ENCODE assay signal across 19 cellular contexts in genomic region chr2:75788154-75788553, GRCh38.
A peak's percentile ranks its signal among the peaks of the same experiment; 100 is the strongest.
DNase-seq lines count a peak whose midpoint lies in the region; ATAC-seq lines count a peak whose summit lies in the region.
"Had no signal": no experiment of that assay in that cellular context is flagged by ENCODE, and none has a peak within 500 bp of the region (broad histone marks: within the 10 kb centered on the region; RNA-seq: fewer than 3 reads in every experiment).

No MANE protein-coding gene starts in this region.

- ATAC-seq in HG03097 (IDR thresholded peaks at IDR 0.05; ENCODE audit: low FRiP score, unreplicated experiment) = no peak
- ATAC-seq: activated T-cell treated with anti-CD3 and anti-CD28 coated beads, Interleukin-2, amount 50 U/mL, for 72 hours had no signal

- DNase-seq in NCI-H2029 (lab: John Stamatoyannopoulos, UW) = peak; percentile 1
- no peak for DNase-seq in NCI-H2029 treated with DMSO at 0.1 percent for 48 hours (lab: John Stamatoyannopoulos, UW)
- DNase-seq in NCI-H345 treated with DMSO at 0.1 percent for 48 hours (lab: John Stamatoyannopoulos, UW; ENCODE audit: unreplicated experiment) = peak; percentile 31
- DNase-seq in inferior parietal cortex (ENCODE audit: extremely low spot score) = peak; percentile 29
- DNase-seq in superior temporal gyrus (ENCODE audit: extremely low spot score) = peak; percentile 29
- DNase-seq in AML-193 (lab: John Stamatoyannopoulos, UW) = no peak
- DNase-seq in CD1c-positive myeloid dendritic cell (ENCODE audit: extremely low spot score) = no peak
- DNase-seq: 8988T; activated CD4-positive, alpha-beta T cell treated with anti-CD3 and anti-CD28 coated beads for 48 hours; activated naive CD4-positive, alpha-beta T cell treated with anti-CD3 and anti-CD28 coated beads, Interleukin-2, amount 10 ng/mL, durations not matched to agents 7 days and 5 days; activated T-cell treated with anti-CD3 and anti-CD28 coated beads, Interleukin-2, amount 50 U/mL, for 72 hours; cerebellar nuclear complex; effector CD8-positive, alpha-beta T cell; kidney; PC-9; spleen; stimulated activated CD4-positive, alpha-beta T cell treated with anti-CD3 and anti-CD28 coated beads, Interleukin-4, amount 100 ng/mL, for 1 hour; T-helper 1 cell had no signal

Comparison
In these comparisons a context has a peak if more than half of its experiments do, and no peak if none do; other contexts are left out.
1. DNase-seq: peak in NCI-H2029 (single experiment), NCI-H345 treated with DMSO at 0.1 percent for 48 hours (single experiment), inferior parietal cortex (single experiment) and superior temporal gyrus (single experiment); none in NCI-H2029 treated with DMSO at 0.1 percent for 48 hours (single experiment), AML-193 (0 of 2) and CD1c-positive myeloid dendritic cell (single experiment).